Comparison of ENCODE assay signal across 8 cellular contexts in the genomic region with DNA sequence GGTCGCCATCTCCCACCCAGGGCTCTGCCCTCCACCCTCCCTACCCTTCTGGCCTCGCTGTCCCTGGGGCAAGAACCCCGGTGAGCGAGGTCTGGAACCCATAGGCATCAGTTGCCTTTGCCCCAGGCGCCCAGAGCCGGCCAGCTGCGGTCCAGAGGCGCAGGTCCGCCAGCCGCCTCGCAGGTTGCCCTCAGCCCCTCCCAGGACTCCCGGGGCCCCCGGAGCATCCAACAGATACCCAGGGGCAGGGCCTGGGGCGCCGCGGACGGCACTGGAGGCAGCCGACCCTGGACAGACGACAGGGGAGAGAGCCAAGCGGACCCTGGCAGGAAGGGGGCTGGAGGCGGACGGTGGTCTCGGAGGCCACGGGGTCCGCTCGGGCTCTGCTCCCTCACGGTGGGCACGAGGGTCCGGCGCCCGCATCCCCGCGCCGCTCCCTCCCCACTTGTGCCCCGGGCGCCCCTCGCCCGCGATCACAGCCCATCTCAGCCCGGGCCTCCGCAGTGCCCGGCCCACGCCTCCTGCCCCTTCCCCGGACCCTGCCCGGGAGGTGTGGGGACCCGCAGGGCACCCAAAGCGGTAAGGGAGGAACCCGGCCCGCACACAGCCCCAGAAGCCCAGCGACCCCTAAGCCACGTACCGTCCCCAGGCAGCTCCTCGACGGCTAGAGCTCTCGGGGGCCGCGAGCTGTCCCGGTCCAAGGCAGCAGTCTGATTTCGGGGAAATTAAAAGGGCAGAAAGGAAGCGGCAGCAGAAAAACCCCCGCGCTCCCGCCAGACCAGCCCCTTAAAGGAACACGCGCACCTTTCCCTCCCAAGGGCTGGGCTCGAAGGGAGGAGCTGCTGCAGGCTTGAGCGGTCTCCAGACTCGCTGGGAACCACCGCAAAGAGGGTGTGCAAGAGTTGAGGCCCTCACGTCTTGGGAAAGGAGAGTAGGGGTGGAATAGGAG. TPM values are rescaled to one million over a fixed set of nuclear protein-coding genes. Genes with fewer than 3 reads are reported as not detected.
DNase-seq lines count a peak whose midpoint lies in the region; ATAC-seq and TF ChIP-seq lines count a peak whose summit lies in the region.

A gene with protein sequence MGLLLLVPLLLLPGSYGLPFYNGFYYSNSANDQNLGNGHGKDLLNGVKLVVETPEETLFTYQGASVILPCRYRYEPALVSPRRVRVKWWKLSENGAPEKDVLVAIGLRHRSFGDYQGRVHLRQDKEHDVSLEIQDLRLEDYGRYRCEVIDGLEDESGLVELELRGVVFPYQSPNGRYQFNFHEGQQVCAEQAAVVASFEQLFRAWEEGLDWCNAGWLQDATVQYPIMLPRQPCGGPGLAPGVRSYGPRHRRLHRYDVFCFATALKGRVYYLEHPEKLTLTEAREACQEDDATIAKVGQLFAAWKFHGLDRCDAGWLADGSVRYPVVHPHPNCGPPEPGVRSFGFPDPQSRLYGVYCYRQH (minus strand): TSS at position 726 of the 949 bp plus-strand sequence. CDS start 8,246 bp downstream, outside the sequence.

- H3K4me3 ChIP-seq in right atrium auricular region: peak within 1 kb of the TSS; percentile 39 to 60
- peak within 1 kb of the TSS; percentile 51 for H3K4me3 ChIP-seq in skeletal muscle cell (ENCODE audit: low read depth, low read length)

- H3K4me1 ChIP-seq in right atrium auricular region: peaks cover 0 to 54% of the 10 kb centered on the region in 2 donors

- no peak for TF ChIP-seq CTCF in right atrium auricular region (IDR thresholded peaks at IDR 0.05)

- DNase-seq in AG08396 (ENCODE audit: low spot score) (peak; percentile 77), RPMI7951 (ENCODE audit: low read depth) (peak; percentile 68), right atrium auricular region (ENCODE audit: low spot score) (no peak), skeletal muscle cell (ENCODE audit: low read depth) (no peak), medulla oblongata (ENCODE audit: extremely low spot score) (no peak)
- peak; percentile 49 for DNase-seq in activated gamma-delta T cell treated with anti-CD3 and anti-CD28 coated beads, Interleukin-2, amount 50 U/mL, for 16 hours (ENCODE audit: low read depth)

- peak within 1 kb of the TSS; percentile 18 to 53 for H3K27ac ChIP-seq in right atrium auricular region

- ATAC-seq in GM21515 (IDR thresholded peaks at IDR 0.05; ENCODE audit: unreplicated experiment) (peak; percentile 47), HG03039 (IDR thresholded peaks at IDR 0.05; ENCODE audit: unreplicated experiment) (no peak)

- H3K27me3 ChIP-seq in right atrium auricular region: no peaks in the 10 kb centered on the region

- H3K9me3 ChIP-seq in right atrium auricular region: no peaks in the 10 kb centered on the region

- peaks cover 15% of the 10 kb centered on the region for H3K36me3 ChIP-seq in right atrium auricular region

RNA-seq across cellular contexts. Expression of the gene that starts here (rescaled TPM):
- total RNA-seq in RPMI7951 (2014; rRNA removed; shearing (Covaris generic)): 18.4 and 27.5 TPM in 2 replicates
- 1 to 10 TPM; 3.2 to 3.6 TPM for total RNA-seq in right atrium auricular region

Comparison
In these comparisons a context has a peak if more than half of its experiments do, and no peak if none do; other contexts are left out.
1. DNase-seq: peak in AG08396 (single experiment), RPMI7951 (single experiment) and activated gamma-delta T cell treated with anti-CD3 and anti-CD28 coated beads, Interleukin-2, amount 50 U/mL, for 16 hours (single experiment); none in right atrium auricular region (single experiment), skeletal muscle cell (single experiment) and medulla oblongata (single experiment).